In the genomic region with DNA sequence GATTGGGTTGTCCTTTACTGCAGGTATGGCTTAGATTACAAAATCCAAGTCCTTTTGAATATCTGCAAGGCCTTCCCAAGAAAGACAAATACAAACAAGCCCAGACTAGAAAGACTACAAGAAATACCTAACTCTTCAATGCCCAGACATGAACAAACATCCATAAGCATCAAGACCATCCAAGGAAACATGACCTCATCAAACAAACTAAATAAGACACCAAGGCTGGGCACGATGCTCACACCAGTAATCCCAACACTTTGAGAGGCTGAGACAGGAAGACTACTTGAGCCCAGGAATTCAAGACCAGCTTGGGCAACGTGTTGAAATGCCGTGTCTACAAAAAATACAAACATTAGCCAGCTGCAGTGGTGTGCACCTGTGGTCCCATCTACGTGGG, we compare ENCODE assay signal across 18 cellular contexts. TPM values are rescaled to one million over a fixed set of nuclear protein-coding genes. Genes with fewer than 3 reads are reported as not detected.
A peak's percentile ranks its signal among the peaks of the same experiment; 100 is the strongest.
DNase-seq lines count a peak whose midpoint lies in the region; ATAC-seq, FAIRE-seq and TF ChIP-seq lines count a peak whose summit lies in the region.
"Had no signal": no experiment of that assay in that cellular context is flagged by ENCODE, and none has a peak within 500 bp of the region (broad histone marks: within the 10 kb centered on the region; RNA-seq: fewer than 3 reads in every experiment).

No MANE protein-coding gene starts in this region.

- 0 out of 2 replicates have a peak overlapping the region, but pooled peaks have one; percentile 14 for H2BK15ac ChIP-seq in H1 (ENCODE audit: low read length)

- CTCF ChIA-PET in HepG2 (lab: Yijun Ruan, JAX; ENCODE audit: low intra/inter-chr PET ratio, low total read pairs) = no interaction called here
- CTCF ChIA-PET in H1 (lab: Charles Lee; ENCODE audit: partially characterized antibody) = interaction anchor here (0.9 kb wide), 1 partner anchor 110 kb away, joined by 4 read pairs; no protein-coding TSS in a partner anchor
- CTCF ChIA-PET in CD4-positive, alpha-beta T cell (lab: Charles Lee) = no interaction called here

- TF ChIP-seq POLR2A in HepG2 (IDR thresholded peaks at IDR 0.05; ENCODE audit: insufficient read depth in 1 of 2, low read depth in 2 of 2, low read length in 2 of 2) = no peak
- TF ChIP-seq POLR2A in right lobe of liver (IDR thresholded peaks at IDR 0.05) = no peak
- TF ChIP-seq POLR2A in H1 (IDR thresholded peaks at IDR 0.05; ENCODE audit: control extremely low read depth in 1 of 2, low read depth in 2 of 2, low read length in 2 of 2) = no peak

- H2AK5ac ChIP-seq in H1 (ENCODE audit: low read depth, low read length) = no peak overlapping the region

- no peak overlapping the region for H2BK20ac ChIP-seq in H1 (ENCODE audit: low read length)

- H3K4me1 ChIP-seq in HepG2 (ENCODE audit: insufficient read depth, low read length) (peaks cover 82% of the 10 kb centered on the region), right lobe of liver (peaks cover 0 to 18% (median 5%) of the 10 kb centered on the region in 4 donors), H1 (replicated peaks in 1 of 4; ENCODE audit: control insufficient read depth in 3 of 4, insufficient read depth in 4 of 4, low read length in 3 of 4) (peaks cover 0 to 20% (median 6%) of the 10 kb centered on the region in 4 experiments)

- H3K4me2 ChIP-seq in HepG2 (ENCODE audit: low read depth, low read length) (no peak overlapping the region), H1 (ENCODE audit: insufficient read depth in 1 of 2, low read depth in 2 of 2, low read length in 2 of 2) (no peak overlapping the region)

- H2BK120ac ChIP-seq in H1 (replicated peaks; ENCODE audit: low read depth, low read length) = peak overlapping the region; percentile 81

- H3K56ac ChIP-seq in H1 (replicated peaks; ENCODE audit: insufficient read length, low read depth, low read length) = no peak overlapping the region

- no peak overlapping the region for H3K14ac ChIP-seq in H1 (ENCODE audit: insufficient read length)

- no peak overlapping the region for H3K23ac ChIP-seq in H1 (ENCODE audit: insufficient read length)

- no peak overlapping the region for H4K5ac ChIP-seq in H1 (ENCODE audit: insufficient read length, low read depth, low read length)

- H3K27me3 ChIP-seq in HepG2 (ENCODE audit: control insufficient read depth in 1 of 2, insufficient read depth in 2 of 2, low read length in 2 of 2) (no peaks in the 10 kb centered on the region), right lobe of liver (no peaks in the 10 kb centered on the region), H1 (replicated peaks in 1 of 4; ENCODE audit: control insufficient read depth in 3 of 4, extremely low read depth in 1 of 4, insufficient read depth in 3 of 4, low read length in 3 of 4) (no peaks in the 10 kb centered on the region)
- no peaks in the 10 kb centered on the region for H3K27me3 ChIP-seq in CD4-positive, alpha-beta T cell (ENCODE audit: control insufficient read depth, insufficient read depth, low read length)

- no peaks in the 10 kb centered on the region for H3K27me3 Mint-ChIP-seq in mesothelial cell of epicardium (ENCODE audit: low read depth)
- H3K27me3 Mint-ChIP-seq in CD4-positive, alpha-beta T cell = no peaks in the 10 kb centered on the region
- H3K27me3 Mint-ChIP-seq: B cell had no signal

- peaks cover 4% of the 10 kb centered on the region for H3K79me1 ChIP-seq in H1 (ENCODE audit: low read depth, low read length)

- no peak for FAIRE-seq in HepG2 (lab: Jason Lieb, UNC)
- FAIRE-seq in H1 (lab: Jason Lieb, UNC) = no peak
- FAIRE-seq: G401.6, GM18507, H54, K562 had no signal

- H4K20me1 ChIP-seq in HepG2 (ENCODE audit: insufficient read depth, low read length) (peaks cover 87% of the 10 kb centered on the region), H1 (replicated peaks in 1 of 2; ENCODE audit: control insufficient read depth in 1 of 2, insufficient read depth in 2 of 2, low read length in 2 of 2) (peaks cover 0 to 3% of the 10 kb centered on the region in 2 experiments)

- H3K36me3 ChIP-seq in HepG2 (replicated peaks in 1 of 2; ENCODE audit: control insufficient read depth in 1 of 2, insufficient read depth in 2 of 2, low read length in 2 of 2) = peaks cover 2 to 9% of the 10 kb centered on the region in 2 experiments; a peak in 4 of 5 replicates
- no peaks in the 10 kb centered on the region for H3K36me3 ChIP-seq in right lobe of liver
- no peaks in the 10 kb centered on the region for H3K36me3 ChIP-seq in H1 (ENCODE audit: control insufficient read depth in 2 of 4, insufficient read depth in 4 of 4, low read length in 3 of 4)

- no TSS peak for BruUV-seq in HepG2 (replicated peaks; lab: Mats Ljungman, UMichigan)

- no peak overlapping the region for H3K4me3 Mint-ChIP-seq in mesothelial cell of epicardium
- no peak overlapping the region for H3K4me3 Mint-ChIP-seq in CD4-positive, alpha-beta T cell
- H3K4me3 Mint-ChIP-seq: B cell had no signal

- no peaks in the 10 kb centered on the region for H3K9me3 Mint-ChIP-seq in mesothelial cell of epicardium
- no peaks in the 10 kb centered on the region for H3K9me3 Mint-ChIP-seq in CD4-positive, alpha-beta T cell

- TF ChIP-seq RAD21 in HepG2 (CRISPR knock-in tag; IDR thresholded peaks at IDR 0.05) (no peak), H1 (IDR thresholded peaks at IDR 0.05 in 1 of 2, conservative IDR thresholded peaks at IDR 0.05 in 1 of 2; ENCODE audit: low read depth in 2 of 2, low read length in 2 of 2) (no peak)

- ATAC-seq in HepG2 (no peak), right lobe of liver (no peak)
- no peak for ATAC-seq in CD4-positive, alpha-beta T cell (ENCODE audit: poor library complexity)
- ATAC-seq: K562 had no signal

- intact Hi-C loops in HepG2 (cut with micrococcal nuclease; ENCODE audit: unreplicated experiment) (no loop called here), right lobe of liver (cut with DNase I) (no loop called here)
- intact Hi-C loops in CD4-positive, alpha-beta T cell (cut with DNase I, micrococcal nuclease) = no loop called here

- H3K27ac ChIP-seq in HepG2 (ENCODE audit: extremely low read length, insufficient read depth, low read length) (no peak overlapping the region), right lobe of liver (no peak overlapping the region), H1 (ENCODE audit: low read depth, low read length) (no peak overlapping the region)
- H3K27ac ChIP-seq in CD4-positive, alpha-beta T cell (ENCODE audit: low read depth, low read length) = no peak overlapping the region

- H3K9ac ChIP-seq in HepG2 (ENCODE audit: insufficient read depth, low read depth, low read length) (no peak overlapping the region), H1 (replicated peaks in 1 of 4; ENCODE audit: extremely low read depth in 1 of 4, low read depth in 3 of 4, low read length in 3 of 4) (no peak overlapping the region)

- H2AFZ ChIP-seq in HepG2 (ENCODE audit: low read length) (no peak overlapping the region), H1 (ENCODE audit: low read length) (no peak overlapping the region)

- H3K4me3 ChIP-seq in HepG2 (replicated peaks in 1 of 3; ENCODE audit: insufficient read depth in 1 of 3, low read depth in 2 of 3, low read length in 3 of 3) (no peak overlapping the region), right lobe of liver (no peak overlapping the region), H1 (ENCODE audit: extremely low read depth in 1 of 4, insufficient read depth in 2 of 4, low read depth in 3 of 4, low read length in 4 of 4) (no peak overlapping the region)
- H3K4me3 ChIP-seq: K562 had no signal

- peak overlapping the region; percentile 47 for H3K27ac Mint-ChIP-seq in mesothelial cell of epicardium
- H3K27ac Mint-ChIP-seq in CD4-positive, alpha-beta T cell = no peak overlapping the region
- H3K27ac Mint-ChIP-seq: B cell had no signal

- DNase-seq in HepG2 (ENCODE audit: low spot score) (no peak), right lobe of liver (no peak), H1 (ENCODE audit: low read depth in 1 of 2, low spot score in 2 of 2) (no peak), mesothelial cell of epicardium (ENCODE audit: low spot score in 2 of 2, unreplicated experiment in 2 of 2) (no peak), NCI-H748 treated with DMSO at 0.1 percent for 48 hours (lab: John Stamatoyannopoulos, UW) (no peak), GM13976 (ENCODE audit: low spot score) (no peak)
- no peak for DNase-seq in CD4-positive, alpha-beta T cell
- no peak for DNase-seq in stimulated activated CD8-positive, alpha-beta memory T cell treated with anti-CD3 and anti-CD28 coated beads, Interleukin-4, amount 100 ng/mL, for 48 hours
- DNase-seq: COR-L47, DMS 273 treated with DMSO at 0.1 percent for 48 hours, NCI-H1105, NCI-H1694, NCI-H774 had no signal

- WGBS in HepG2 (ENCODE audit: low lambda C conversion rate) = 93% methylated on average over 4 of the region's 4 CpGs
- WGBS in right lobe of liver (ENCODE audit: insufficient coverage, low coverage, low lambda C conversion rate, missing lambda C conversion rate) = 83% methylated on average over 2 of the region's 4 CpGs
- WGBS in H1 (ENCODE audit: extremely low coverage in 1 of 2, insufficient coverage in 1 of 2, insufficient read length in 1 of 2, insufficient replicate concordance in 2 of 2, low coverage in 1 of 2, low lambda C conversion rate in 2 of 2, missing lambda C conversion rate in 1 of 2), 2 experiments = 90% methylated on average over 4 of the region's 4 CpGs; no CpG with 5 or more reads in 1 of the 2 experiments

- H3K79me2 ChIP-seq in HepG2 (ENCODE audit: insufficient read depth, low read length) = peaks cover 100% of the 10 kb centered on the region
- peaks cover 9 to 99% of the 10 kb centered on the region in 2 experiments for H3K79me2 ChIP-seq in H1 (ENCODE audit: control insufficient read depth in 1 of 2, insufficient read depth in 2 of 2, low read length in 2 of 2)

- no peak overlapping the region for H3K4ac ChIP-seq in H1 (replicated peaks; ENCODE audit: insufficient read length, low read depth, low read length)

- H2BK5ac ChIP-seq in H1 (ENCODE audit: low read depth, low read length) = no peak overlapping the region

- no peak for TF ChIP-seq EP300 in HepG2 (IDR thresholded peaks at IDR 0.05; ENCODE audit: low read depth in 2 of 2, low read length in 2 of 2)
- no peak for TF ChIP-seq EP300 in HepG2 (CRISPR knock-in tag; IDR thresholded peaks at IDR 0.05; ENCODE audit: borderline replicate concordance)
- TF ChIP-seq EP300 in H1 (IDR thresholded peaks at IDR 0.05; ENCODE audit: borderline replicate concordance in 1 of 2, low read depth in 2 of 2, low read length in 2 of 2) = no peak

- no peaks in the 10 kb centered on the region for H3K23me2 ChIP-seq in H1 (ENCODE audit: low read depth, low read length)

- in situ Hi-C loops in HepG2 (cut with HindIII; ENCODE audit: extremely low pct_ligation_motif_present, low pct_unique_long_range_greater_than_20kb) (no loop called here), GM13976 (cut with MboI; ENCODE audit: low sequenced_read_pairs, unreplicated experiment) (no loop called here)

- no peak overlapping the region for H4K91ac ChIP-seq in H1 (replicated peaks; ENCODE audit: insufficient read length, low read length)

- TF ChIP-seq CTCF in HepG2 (CRISPR knock-in tag; IDR thresholded peaks at IDR 0.05) = no peak
- TF ChIP-seq CTCF in right lobe of liver (IDR thresholded peaks at IDR 0.05) = no peak
- no peak for TF ChIP-seq CTCF in H1 (IDR thresholded peaks at IDR 0.05; ENCODE audit: control extremely low read depth in 1 of 3, insufficient read depth in 1 of 3, low read depth in 1 of 3, low read length in 3 of 3)
- no peak for TF ChIP-seq CTCF in mesothelial cell of epicardium (IDR thresholded peaks at IDR 0.05; ENCODE audit: unreplicated experiment)
- TF ChIP-seq CTCF in CD4-positive, alpha-beta T cell (IDR thresholded peaks at IDR 0.05) = no peak
- no peak for TF ChIP-seq CTCF in GM13976 (IDR thresholded peaks at IDR 0.05; ENCODE audit: borderline replicate concordance, control extremely low read depth, extremely low read depth, insufficient read depth, missing control alignments)

- peak overlapping the region; percentile 13; the same call in 1 of the 2 replicates for H2BK12ac ChIP-seq in H1 (ENCODE audit: low read depth, low read length)

- peaks cover 59% of the 10 kb centered on the region for H3K4me1 Mint-ChIP-seq in mesothelial cell of epicardium
- peaks cover 89% of the 10 kb centered on the region for H3K4me1 Mint-ChIP-seq in CD4-positive, alpha-beta T cell (ENCODE audit: low read depth)

- POLR2A ChIA-PET in HepG2 (lab: Yijun Ruan, JAX) = no interaction called here
- POLR2A ChIA-PET in H1 (lab: Charles Lee; ENCODE audit: partially characterized antibody) = no interaction called here
- POLR2A ChIA-PET in CD4-positive, alpha-beta T cell (lab: Charles Lee) = no interaction called here

- no peak overlapping the region for H3K18ac ChIP-seq in H1 (ENCODE audit: extremely low read depth, low read length)

- H3K36me3 Mint-ChIP-seq in mesothelial cell of epicardium = peaks cover 1% of the 10 kb centered on the region
- no peaks in the 10 kb centered on the region for H3K36me3 Mint-ChIP-seq in CD4-positive, alpha-beta T cell (ENCODE audit: low read depth)

- H4K8ac ChIP-seq in H1 (ENCODE audit: extremely low read depth, insufficient read depth, low read length) = no peak overlapping the region

- no peaks in the 10 kb centered on the region for H3K9me3 ChIP-seq in HepG2 (ENCODE audit: low read length)
- H3K9me3 ChIP-seq in right lobe of liver = no peaks in the 10 kb centered on the region
- no peaks in the 10 kb centered on the region for H3K9me3 ChIP-seq in H1 (ENCODE audit: insufficient read depth in 2 of 2, low read depth in 1 of 2, low read length in 1 of 2)
- H3K9me3 ChIP-seq in CD4-positive, alpha-beta T cell (ENCODE audit: control insufficient read depth, low read length) = no peaks in the 10 kb centered on the region

RNA-seq across cellular contexts. Expression of gene MAP4K3, which starts 31.7 kb away (rescaled TPM):
- 45.9 and 49.6 TPM in 2 replicates for total RNA-seq in HepG2 (2016; rRNA removed; fragmentation: Illumina TruSeq; extraction: Trizol)
- total RNA-seq in HepG2 (2016; cell fraction: cytosol; rRNA removed; fragmentation: Illumina TruSeq; extraction: Trizol; ENCODE audit: low read depth) = 9.3 and 11.7 TPM in 2 replicates
- total RNA-seq in HepG2 (2016; cell fraction: insoluble cytoplasmic fraction; rRNA removed; fragmentation: Illumina TruSeq; extraction: Trizol) = 46.7 and 48.9 TPM in 2 replicates
- total RNA-seq in HepG2 (2016; cell fraction: membrane; rRNA removed; fragmentation: Illumina TruSeq; extraction: Trizol) = 17.7 and 20.9 TPM in 2 replicates
- total RNA-seq in HepG2 (2016; cell fraction: nucleus; rRNA removed; fragmentation: Illumina TruSeq; extraction: Trizol) = 85.1 and 105 TPM in 2 replicates
- 38.9 and 53.2 TPM in 2 replicates for polyA plus RNA-seq in HepG2 (2011; rRNA removed)
- polyA plus RNA-seq in HepG2 (2011; cell fraction: cytosol; rRNA removed) = 15.2 and 25.2 TPM in 2 replicates
- 42.0 and 43.8 TPM in 2 replicates for polyA plus RNA-seq in HepG2 (2011; cell fraction: nucleus; rRNA removed)
- 42.7 and 67.4 TPM in 2 replicates for polyA plus RNA-seq in HepG2 (2012)
- 3.1 and 3.5 TPM in 2 replicates for polyA plus RNA-seq in HepG2 (2016; cell fraction: cytosol; fragmentation: Illumina TruSeq; extraction: Trizol; ENCODE audit: low read depth)
- 44.4 and 45.5 TPM in 2 replicates for polyA plus RNA-seq in HepG2 (2016; cell fraction: insoluble cytoplasmic fraction; fragmentation: Illumina TruSeq; extraction: Trizol; ENCODE audit: low read depth)
- polyA plus RNA-seq in HepG2 (2016; cell fraction: membrane; fragmentation: Illumina TruSeq; extraction: Trizol; ENCODE audit: low read depth) = 8.1 and 8.9 TPM in 2 replicates
- 91.5 and 93.7 TPM in 2 replicates for polyA plus RNA-seq in HepG2 (2016; cell fraction: nucleus; fragmentation: Illumina TruSeq; extraction: Trizol; ENCODE audit: insufficient read depth, low read depth)
- polyA minus RNA-seq in HepG2 (2011; rRNA and poly(A)+ RNA removed; ENCODE audit: low replicate concordance) = 4.5 and 18.5 TPM in 2 replicates
- 40.5 and 40.9 TPM in 2 replicates for polyA minus RNA-seq in HepG2 (2011; cell fraction: cytosol; rRNA and poly(A)+ RNA removed)
- 370 and 413 TPM in 2 replicates for polyA minus RNA-seq in HepG2 (2011; cell fraction: nucleus; rRNA and poly(A)+ RNA removed)
- 10 to 100 TPM; 14.5 to 24.8 (median 17.1) TPM for total RNA-seq in right lobe of liver
- total RNA-seq in H1 (2021; fragmentation: NEBNext Ultra II Directional; extraction: Animal tissue kit (Norgen Biotek cat#: 25700)) = 63.0 and 70.8 TPM in 2 replicates
- 6.5 and 11.4 TPM in 2 replicates for polyA plus RNA-seq in H1 (2011; rRNA removed)
- polyA plus RNA-seq in H1 (2011; cell fraction: cytosol; rRNA removed) = 15.2 TPM
- polyA plus RNA-seq in H1 (2011; cell fraction: nucleus; rRNA removed) = 8.8 TPM
- polyA plus RNA-seq in H1 (2012, experiment 1 of 2) = 10.3 to 26.4 TPM (median 13.9 TPM) in 4 replicates
- 1.4 TPM for polyA plus RNA-seq in H1 (2012, experiment 2 of 2)
- 20.4 TPM for polyA plus RNA-seq in H1 (2013, experiment 1 of 2)
- polyA plus RNA-seq in H1 (2013, experiment 2 of 2) = 20.5 TPM
- 15.3 and 26.3 TPM in 2 replicates for polyA minus RNA-seq in H1 (2011; rRNA and poly(A)+ RNA removed)
- polyA minus RNA-seq in H1 (2011; cell fraction: cytosol; rRNA and poly(A)+ RNA removed) = 14.1 TPM
- 47.5 TPM for polyA minus RNA-seq in H1 (2011; cell fraction: nucleus; rRNA and poly(A)+ RNA removed)
- total RNA-seq in mesothelial cell of epicardium = 77.8 to 78.4 TPM (median 78.0 TPM) in 3 replicates
- total RNA-seq in CD4-positive, alpha-beta T cell = 10 to 100 TPM; 18.4 to 22.5 TPM
